Comparison of ENCODE assay signal across 20 cellular contexts in the genomic region with DNA sequence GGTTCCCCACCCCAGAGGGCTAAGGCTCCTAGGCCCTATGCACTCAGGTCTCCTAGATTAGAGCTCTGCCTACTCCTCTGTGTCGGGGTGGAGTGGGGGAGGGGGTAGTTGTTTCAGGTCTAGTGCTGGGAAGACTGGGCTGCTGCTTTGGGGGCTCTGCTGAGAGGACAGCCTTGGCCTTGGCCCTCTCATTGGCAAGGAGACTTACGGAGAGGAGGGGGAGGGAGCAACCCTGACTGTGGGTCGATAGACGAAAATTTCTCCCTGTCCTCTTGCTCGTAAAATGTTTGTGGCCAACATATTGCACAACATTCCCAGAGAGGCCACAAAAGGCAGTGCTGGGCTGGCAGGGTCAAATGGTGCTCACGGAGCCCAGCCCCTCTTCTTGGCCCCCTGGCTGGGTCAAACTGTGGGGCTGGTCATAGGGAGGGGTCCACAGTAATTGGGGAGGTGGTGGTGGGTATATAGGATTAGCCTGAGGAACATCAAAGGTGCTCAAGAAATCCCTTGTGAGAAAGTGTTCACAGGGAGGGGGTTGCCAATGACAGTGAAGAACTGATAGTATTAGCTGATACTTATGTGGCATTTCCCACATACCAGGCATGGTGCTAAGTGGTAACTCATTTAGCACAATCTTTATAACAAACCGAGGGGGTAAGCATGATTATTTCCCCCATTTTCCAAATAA. TPM values are rescaled to one million over a fixed set of nuclear protein-coding genes. Genes with fewer than 3 reads are reported as not detected.
DNase-seq lines count a peak whose midpoint lies in the region; ATAC-seq, FAIRE-seq and TF ChIP-seq lines count a peak whose summit lies in the region.
"Had no signal": no experiment of that assay in that cellular context is flagged by ENCODE, and none has a peak within 500 bp of the region (broad histone marks: within the 10 kb centered on the region; RNA-seq: fewer than 3 reads in every experiment).

No MANE protein-coding gene starts in this region.

- H3K4me3 Mint-ChIP-seq in MCF 10A (ENCODE audit: unreplicated experiment) (no peak overlapping the region), endodermal cell (no peak overlapping the region)
- H3K4me3 Mint-ChIP-seq in activated CD4-positive, alpha-beta T cell treated with anti-CD3 and anti-CD28 coated beads for 36 hours = no peak overlapping the region
- H3K4me3 Mint-ChIP-seq: CD8-positive, alpha-beta T cell; neural crest cell had no signal

- H3K36me3 ChIP-seq in mammary epithelial cell (ENCODE audit: insufficient read depth, low read length) (no peaks in the 10 kb centered on the region), endodermal cell (ENCODE audit: control insufficient read depth, insufficient read depth, low read length) (no peaks in the 10 kb centered on the region), mucosa of descending colon (ENCODE audit: low read depth) (no peaks in the 10 kb centered on the region)
- H3K36me3 ChIP-seq: uterus had no signal

- H3K4me3 ChIP-seq in mammary epithelial cell (replicated peaks in 1 of 3; ENCODE audit: insufficient read depth in 1 of 3, low read depth in 2 of 3, low read length in 3 of 3) (no peak overlapping the region), NB4 (ENCODE audit: low read depth, low read length) (no peak overlapping the region), endodermal cell (ENCODE audit: low read length) (no peak overlapping the region), mucosa of descending colon (no peak overlapping the region)
- H3K4me3 ChIP-seq: uterus had no signal

- no peak overlapping the region for H3K4me2 ChIP-seq in mammary epithelial cell (ENCODE audit: insufficient read depth, low read depth, low read length)

- ATAC-seq in activated CD4-positive, alpha-beta T cell treated with anti-CD3 and anti-CD28 coated beads for 36 hours = no peak
- ATAC-seq in mucosa of descending colon = no peak
- ATAC-seq in GM21360 (IDR thresholded peaks at IDR 0.05; ENCODE audit: unreplicated experiment) = no peak
- ATAC-seq: CD8-positive, alpha-beta T cell; Right ventricle myocardium inferior had no signal

- H3K9ac ChIP-seq in mammary epithelial cell (ENCODE audit: insufficient read depth, low read length) (no peak overlapping the region), endodermal cell (ENCODE audit: extremely low read depth, low read length, poor library complexity, severe bottlenecking) (no peak overlapping the region)

- FAIRE-seq in urothelium cell line (lab: Jason Lieb, UNC) = no peak

- no peaks in the 10 kb centered on the region for H4K20me1 ChIP-seq in mammary epithelial cell (ENCODE audit: insufficient read depth, low read length)

- DNase-seq in MCF 10A (ENCODE audit: unreplicated experiment) (peak; percentile 32), mammary epithelial cell (no peak), NB4 (ENCODE audit: low read depth) (peak; percentile 82), endodermal cell (peak; percentile 59), urothelium cell line (ENCODE audit: low spot score) (peak; percentile 42), mucosa of descending colon (no peak)
- no peak for DNase-seq in activated CD4-positive, alpha-beta T cell treated with anti-CD3 and anti-CD28 coated beads for 36 hours
- DNase-seq: activated CD4-positive, alpha-beta T cell treated with anti-CD3 and anti-CD28 coated beads for 4 hours; activated effector memory CD4-positive, alpha-beta T cell treated with anti-CD3 and anti-CD28 coated beads, Interleukin-2, amount 50 U/mL, for 16 hours; anterior cingulate cortex; CD8-positive, alpha-beta T cell; cerebellar nuclear complex; NCI-H1417 treated with DMSO at 0.1 percent for 48 hours; NCI-H2227 treated with DMSO at 0.1 percent for 48 hours; retina; stimulated activated CD4-positive, alpha-beta T cell treated with anti-CD3 and anti-CD28 coated beads, Interleukin-1b, Interleukin-23, amount 100 ng/mL, for 48 hours; uterus had no signal

- BruUV-seq in MCF 10A (replicated peaks; lab: Mats Ljungman, UMichigan) (no TSS peak), mammary epithelial cell (replicated peaks; lab: Mats Ljungman, UMichigan) (no TSS peak)

- no peaks in the 10 kb centered on the region for H3K79me2 ChIP-seq in mammary epithelial cell (ENCODE audit: insufficient read depth, low read length)

- H3K4me1 Mint-ChIP-seq in MCF 10A (ENCODE audit: insufficient read depth, unreplicated experiment) (no peaks in the 10 kb centered on the region), endodermal cell (peaks cover 47% of the 10 kb centered on the region)
- no peaks in the 10 kb centered on the region for H3K4me1 Mint-ChIP-seq in activated CD4-positive, alpha-beta T cell treated with anti-CD3 and anti-CD28 coated beads for 36 hours

- H3K4me1 ChIP-seq in mammary epithelial cell (ENCODE audit: insufficient read depth, low read length) = no peaks in the 10 kb centered on the region
- peaks cover 21% of the 10 kb centered on the region for H3K4me1 ChIP-seq in endodermal cell (ENCODE audit: control insufficient read depth, insufficient read depth, low read length)
- no peaks in the 10 kb centered on the region for H3K4me1 ChIP-seq in mucosa of descending colon (ENCODE audit: low read depth)
- H3K4me1 ChIP-seq: uterus had no signal

- H3K27me3 ChIP-seq in mammary epithelial cell (ENCODE audit: insufficient read depth, low read length) (peaks cover 6% of the 10 kb centered on the region), endodermal cell (ENCODE audit: control insufficient read depth, insufficient read depth, low read length, poor library complexity, severe bottlenecking) (peaks cover 86% of the 10 kb centered on the region)

- intact Hi-C loops in MCF 10A (cut with micrococcal nuclease) (no loop called here), mammary epithelial cell (cut with micrococcal nuclease) (no loop called here), mucosa of descending colon (cut with DNase I, micrococcal nuclease) (no loop called here)
- intact Hi-C loops in activated CD4-positive, alpha-beta T cell treated with anti-CD3 and anti-CD28 coated beads for 36 hours (cut with DNase I, micrococcal nuclease) = no loop called here

- dilution Hi-C loops in mammary epithelial cell (cut with HindIII; ENCODE audit: low sequenced_read_pairs) = no loop called here

- 46% methylated on average over 7 of the region's 7 CpGs for WGBS in mammary epithelial cell (ENCODE audit: low coverage, missing lambda C conversion rate)
- 59 to 73% methylated on average over 5 to 7 of the region's 7 CpGs for WGBS in endodermal cell (ENCODE audit: insufficient coverage in 1 of 2, insufficient read length in 1 of 2), 2 experiments

- H3K27me3 Mint-ChIP-seq in MCF 10A (ENCODE audit: insufficient read depth, unreplicated experiment) (peaks cover 3% of the 10 kb centered on the region), endodermal cell (ENCODE audit: insufficient read depth) (peaks cover 92% of the 10 kb centered on the region)
- H3K27me3 Mint-ChIP-seq in activated CD4-positive, alpha-beta T cell treated with anti-CD3 and anti-CD28 coated beads for 36 hours = peaks cover 36% of the 10 kb centered on the region

- TF ChIP-seq CTCF in MCF 10A (IDR thresholded peaks at IDR 0.05; ENCODE audit: unreplicated experiment) = no peak
- no peak for TF ChIP-seq CTCF in mammary epithelial cell (conservative IDR thresholded peaks at IDR 0.05 in 1 of 2, IDR thresholded peaks at IDR 0.05 in 1 of 2; ENCODE audit: extremely low read depth in 1 of 2, insufficient read depth in 1 of 2, low read depth in 1 of 2, low read length in 2 of 2)
- no peak for TF ChIP-seq CTCF in NB4 (IDR thresholded peaks at IDR 0.05; ENCODE audit: low read depth, low read length)
- TF ChIP-seq CTCF in endodermal cell (conservative IDR thresholded peaks at IDR 0.05) = no peak
- no peak for TF ChIP-seq CTCF in mucosa of descending colon (IDR thresholded peaks at IDR 0.05)

- in situ Hi-C loops in mammary epithelial cell (cut with MboI; ENCODE audit: low sequenced_read_pairs in 2 of 2) = no loop called here

- H2AFZ ChIP-seq in mammary epithelial cell (ENCODE audit: low read depth, low read length) = no peak overlapping the region

- CTCF ChIA-PET in MCF 10A (lab: Yijun Ruan, JAX) (interaction anchor here (0.8 to 10.5 kb wide), 8 partner anchors 27 to 67 kb away, joined by 3 to 223 read pairs (median 4); a partner anchor contains a TSS), mammary epithelial cell (lab: Charles Lee; ENCODE audit: low non-redundant PET) (no interaction called here)
- CTCF ChIA-PET in activated CD4-positive, alpha-beta T cell treated with anti-CD3 and anti-CD28 coated beads for 36 hours (lab: Charles Lee) = interaction anchor here (0.8 to 12.5 kb wide), 5 partner anchors 11 to 47 kb away, joined by 3 to 115 read pairs (median 6); no protein-coding TSS in a partner anchor

- POLR2A ChIA-PET in MCF 10A (lab: Yijun Ruan, JAX) = interaction anchor here (1.4 kb wide), 1 partner anchor 41 kb away, joined by 3 read pairs; no protein-coding TSS in a partner anchor
- POLR2A ChIA-PET in activated CD4-positive, alpha-beta T cell treated with anti-CD3 and anti-CD28 coated beads for 36 hours (lab: Charles Lee) = interaction anchor here (0.6 kb wide), 1 partner anchor 83 kb away, joined by 3 read pairs; no protein-coding TSS in a partner anchor

- no peak overlapping the region for H3K27ac Mint-ChIP-seq in MCF 10A (ENCODE audit: low read depth, unreplicated experiment)
- no peak overlapping the region for H3K27ac Mint-ChIP-seq in endodermal cell
- H3K27ac Mint-ChIP-seq in activated CD4-positive, alpha-beta T cell treated with anti-CD3 and anti-CD28 coated beads for 36 hours = no peak overlapping the region
- H3K27ac Mint-ChIP-seq: CD8-positive, alpha-beta T cell had no signal

- TF ChIP-seq POLR2A in NB4 (IDR thresholded peaks at IDR 0.05; ENCODE audit: extremely low read depth, insufficient read length) = no peak

- no peaks in the 10 kb centered on the region for H3K36me3 Mint-ChIP-seq in MCF 10A (ENCODE audit: insufficient read depth, unreplicated experiment)
- no peaks in the 10 kb centered on the region for H3K36me3 Mint-ChIP-seq in endodermal cell (ENCODE audit: low read depth)
- no peaks in the 10 kb centered on the region for H3K36me3 Mint-ChIP-seq in activated CD4-positive, alpha-beta T cell treated with anti-CD3 and anti-CD28 coated beads for 36 hours (ENCODE audit: low read depth)
- H3K36me3 Mint-ChIP-seq: CD8-positive, alpha-beta T cell had no signal

- H3K9me3 ChIP-seq in mammary epithelial cell (replicated peaks; ENCODE audit: insufficient read depth, low read length) (no peaks in the 10 kb centered on the region), endodermal cell (ENCODE audit: control insufficient read depth, low read length) (no peaks in the 10 kb centered on the region), mucosa of descending colon (no peaks in the 10 kb centered on the region)
- H3K9me3 ChIP-seq: uterus had no signal

- H3K9me3 Mint-ChIP-seq in MCF 10A (ENCODE audit: unreplicated experiment) (no peaks in the 10 kb centered on the region), endodermal cell (no peaks in the 10 kb centered on the region)
- H3K9me3 Mint-ChIP-seq in activated CD4-positive, alpha-beta T cell treated with anti-CD3 and anti-CD28 coated beads for 36 hours (ENCODE audit: low read depth) = no peaks in the 10 kb centered on the region
- H3K9me3 Mint-ChIP-seq: CD8-positive, alpha-beta T cell; neural crest cell had no signal

- no peak overlapping the region for H3K27ac ChIP-seq in mammary epithelial cell (ENCODE audit: insufficient read depth, low read depth, low read length)
- no peak overlapping the region for H3K27ac ChIP-seq in endodermal cell (ENCODE audit: low read depth, low read length)
- H3K27ac ChIP-seq: uterus had no signal

RNA-seq across cellular contexts. Expression of a gene that starts 8.5 kb away (rescaled TPM):
- total RNA-seq in MCF 10A (2022) (not detected in 2 replicates), mammary epithelial cell (not detected), endodermal cell (10 to 100 TPM in 1 of 2 donors, 1 to 10 TPM in 1; 5.7 to 16.6 TPM), mucosa of descending colon (not detected)
- polyA plus RNA-seq in mammary epithelial cell = not detected
- not detected for polyA minus RNA-seq in mammary epithelial cell
- polyA plus RNA-seq in endodermal cell (2013, experiment 1 of 2) = 3.0 TPM
- 3.4 TPM for polyA plus RNA-seq in endodermal cell (2013, experiment 2 of 2)
- total RNA-seq in activated CD4-positive, alpha-beta T cell treated with anti-CD3 and anti-CD28 coated beads for 36 hours = under 1 TPM in 1 of 2 experiments, not detected in 1; 0.05 TPM
- total RNA-seq: CD8-positive, alpha-beta T cell; neural crest cell; Right ventricle myocardium inferior had no signal

Comparison
In these comparisons a context has a peak if more than half of its experiments do, and no peak if none do; other contexts are left out.
1. DNase-seq: peak in MCF 10A (single experiment), NB4 (single experiment), endodermal cell (single experiment) and urothelium cell line (single experiment); none in mammary epithelial cell (single experiment), activated CD4-positive, alpha-beta T cell treated with anti-CD3 and anti-CD28 coated beads for 36 hours (single experiment) and mucosa of descending colon (0 of 3).